ENCODE assay signal across 8 cellular contexts in genomic region chr12:89709157-89709993, GRCh38. TPM values are rescaled to one million over a fixed set of nuclear protein-coding genes. Genes with fewer than 3 reads are reported as not detected.
DNase-seq lines count a peak whose midpoint lies in the region; ATAC-seq and TF ChIP-seq lines count a peak whose summit lies in the region.

No MANE protein-coding gene starts in this region.

- H3K36me3 ChIP-seq in HUES48 (ENCODE audit: control insufficient read depth, insufficient read depth, low read length) = no peaks in the 10 kb centered on the region
- H3K36me3 ChIP-seq in NT2/D1 (ENCODE audit: insufficient read depth, insufficient read length, low read length) = no peaks in the 10 kb centered on the region
- H3K36me3 ChIP-seq in endodermal cell (ENCODE audit: control insufficient read depth, insufficient read depth, low read length) = no peaks in the 10 kb centered on the region

- 0% methylated on average over 8 to 88 of the region's 102 CpGs for WGBS in endodermal cell (ENCODE audit: insufficient coverage in 1 of 2, insufficient read length in 1 of 2), 2 experiments

- H3K27me3 Mint-ChIP-seq in Calu3 (ENCODE audit: unreplicated experiment) = no peaks in the 10 kb centered on the region
- H3K27me3 Mint-ChIP-seq in endodermal cell (ENCODE audit: insufficient read depth) = peaks cover 43% of the 10 kb centered on the region

- CTCF ChIA-PET in Calu3 (lab: Charles Lee) = interaction anchor here (0.6 to 1.4 kb wide), 8 partner anchors 29 to 1595 kb away, joined by 3 to 4 read pairs (median 4); no protein-coding TSS in a partner anchor

- H3K9ac ChIP-seq in HUES48 (ENCODE audit: low read depth, low read length) (peak overlapping the region; percentile 91), NT2/D1 (ENCODE audit: insufficient read length, low read depth) (peak overlapping the region; percentile 100), endodermal cell (ENCODE audit: extremely low read depth, low read length, poor library complexity, severe bottlenecking) (peak overlapping the region; percentile 75)

- peaks cover 9% of the 10 kb centered on the region for H3K4me1 ChIP-seq in HUES48 (ENCODE audit: control insufficient read depth, insufficient read depth, low read length)
- no peaks in the 10 kb centered on the region for H3K4me1 ChIP-seq in NT2/D1 (ENCODE audit: insufficient read depth, insufficient read length)
- H3K4me1 ChIP-seq in endodermal cell (ENCODE audit: control insufficient read depth, insufficient read depth, low read length) = no peaks in the 10 kb centered on the region

- H3K4me1 Mint-ChIP-seq in Calu3 (ENCODE audit: low read depth, unreplicated experiment) (peaks cover 24% of the 10 kb centered on the region), endodermal cell (peaks cover 17% of the 10 kb centered on the region)

- H3K27me3 ChIP-seq in HUES48 (ENCODE audit: control insufficient read depth, insufficient read depth, low read length) (peaks cover 44% of the 10 kb centered on the region), NT2/D1 (ENCODE audit: insufficient read depth, insufficient read length) (peaks cover 38% of the 10 kb centered on the region), endodermal cell (ENCODE audit: control insufficient read depth, insufficient read depth, low read length, poor library complexity, severe bottlenecking) (peaks cover 11% of the 10 kb centered on the region)

- peak; percentile 66 for ATAC-seq in GM21423 (IDR thresholded peaks at IDR 0.05; ENCODE audit: unreplicated experiment)

- BruUV-seq in Calu3 (replicated peaks; lab: Mats Ljungman, UMichigan) = no TSS peak

- H3K27ac Mint-ChIP-seq in Calu3 (ENCODE audit: unreplicated experiment) (peak overlapping the region; percentile 100), endodermal cell (peak overlapping the region; percentile 92)

- H3K9me3 Mint-ChIP-seq in Calu3 (ENCODE audit: low read depth, unreplicated experiment) (no peaks in the 10 kb centered on the region), endodermal cell (peaks cover 6% of the 10 kb centered on the region)

- H3K9me3 ChIP-seq in HUES48 (ENCODE audit: control insufficient read depth, insufficient read depth, low read length) (peaks cover 4% of the 10 kb centered on the region; the same call in 1 of the 2 replicates), NT2/D1 (ENCODE audit: insufficient read depth, low read length) (peaks cover 16% of the 10 kb centered on the region), endodermal cell (ENCODE audit: control insufficient read depth, low read length) (peaks cover 10% of the 10 kb centered on the region)

- peaks cover 46% of the 10 kb centered on the region for H3K36me3 Mint-ChIP-seq in Calu3 (ENCODE audit: insufficient read depth, unreplicated experiment)
- H3K36me3 Mint-ChIP-seq in endodermal cell (ENCODE audit: low read depth) = no peaks in the 10 kb centered on the region

- DNase-seq in Calu3 = peak; percentile 99
- DNase-seq in NT2/D1 (ENCODE audit: low read depth, low spot score) = peak; percentile 97
- DNase-seq in activated CD8-positive, alpha-beta memory T cell treated with anti-CD3 and anti-CD28 coated beads, Interleukin-2, amount 50 U/mL, for 24 hours (ENCODE audit: extremely low read depth) = peak; percentile 99
- peak; percentile 100 for DNase-seq in endodermal cell
- peak; percentile 100 for DNase-seq in mesenteric fat pad (ENCODE audit: low spot score)
- DNase-seq in stimulated activated CD8-positive, alpha-beta memory T cell treated with anti-CD3 and anti-CD28 coated beads, Interleukin-15, amount 100 ng/mL, for 1 hour (ENCODE audit: low read depth) = peak; percentile 100

- TF ChIP-seq CTCF in Calu3 (IDR thresholded peaks at IDR 0.05; ENCODE audit: unreplicated experiment) (no peak), endodermal cell (conservative IDR thresholded peaks at IDR 0.05) (no peak)

- H3K4me3 ChIP-seq in HUES48 (ENCODE audit: low read depth, low read length) = peak overlapping the region; percentile 96
- H3K4me3 ChIP-seq in NT2/D1 (ENCODE audit: insufficient read length, low read depth) = peak overlapping the region; percentile 96
- H3K4me3 ChIP-seq in endodermal cell (ENCODE audit: low read length) = peak overlapping the region; percentile 92

- intact Hi-C loops in Calu3 (cut with micrococcal nuclease; ENCODE audit: unreplicated experiment) = loop anchor here (1.0 to 5.0 kb wide), 5 partner anchors 47 to 253 kb away; no protein-coding TSS in a partner anchor

- H3K27ac ChIP-seq in HUES48 (ENCODE audit: low read depth, low read length) (peak overlapping the region; percentile 90), endodermal cell (ENCODE audit: low read depth, low read length) (peak overlapping the region; percentile 96)

- H3K4me3 Mint-ChIP-seq in Calu3 (ENCODE audit: low read depth, unreplicated experiment) (peak overlapping the region; percentile 91), endodermal cell (peak overlapping the region; percentile 81)

RNA-seq across cellular contexts. Expression of gene ATP2B1, which starts 0.7 kb away (rescaled TPM):
- total RNA-seq in Calu3 (2022) = 73.6 and 77.3 TPM in 2 replicates
- total RNA-seq in endodermal cell = 10 to 100 TPM; 66.7 to 81.9 TPM
- 48.3 TPM for polyA plus RNA-seq in endodermal cell (2013, experiment 1 of 2)
- 47.7 TPM for polyA plus RNA-seq in endodermal cell (2013, experiment 2 of 2)
- 36.9 TPM for total RNA-seq in mesenteric fat pad

Comparison
In these comparisons a context has a peak if more than half of its experiments do, and no peak if none do; other contexts are left out.
1. Peak in every context shown above with its lines: DNase-seq, ATAC-seq, H3K4me3 ChIP-seq and H3K27ac ChIP-seq.